1 cellular context compared by ENCODE assay signal in the genomic region with DNA sequence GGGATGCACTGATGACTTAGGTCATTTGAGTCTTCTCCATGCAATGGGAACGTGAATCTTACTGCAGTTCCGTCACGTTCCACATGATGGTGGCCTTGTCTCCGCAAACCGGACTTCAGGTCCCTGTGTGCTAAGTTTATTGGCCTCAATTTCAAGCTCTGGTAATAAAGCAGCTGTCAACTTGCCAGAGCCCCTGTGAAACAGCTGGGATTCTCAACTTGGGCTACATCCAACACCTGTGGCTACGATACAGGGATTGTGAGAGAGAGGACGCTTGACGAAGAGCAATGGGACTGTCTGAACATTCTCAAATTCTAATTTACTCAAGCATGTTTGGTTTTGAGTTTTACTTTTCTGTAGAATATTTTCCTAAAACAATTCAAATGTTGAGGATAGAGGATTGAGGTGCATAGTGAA.
TF ChIP-seq lines count a peak whose summit lies in the region.

No MANE protein-coding gene starts in this region.

TF ChIP-seq in H1, 55 proteins besides CTCF, POLR2A, EP300 and RAD21 (continued from another document):
- TF ChIP-seq JUND (IDR thresholded peaks at IDR 0.05; ENCODE audit: low read length) (0 out of 2 replicates have a peak, but pooled peaks have one; percentile 22), RXRA (IDR thresholded peaks at IDR 0.05; ENCODE audit: insufficient read depth, low read depth, low read length) (no peak), TCF12 (IDR thresholded peaks at IDR 0.05; ENCODE audit: low read depth, low read length) (0 out of 2 replicates have a peak, but pooled peaks have one; percentile 48), GTF2F1 (IDR thresholded peaks at IDR 0.05; ENCODE audit: borderline replicate concordance, low read depth, low read length) (no peak), SAP30 (IDR thresholded peaks at IDR 0.05; ENCODE audit: insufficient read depth, insufficient replicate concordance, low read length) (peak; percentile 69), TAF7 (optimal IDR thresholded peaks at IDR 0.05; ENCODE audit: borderline replicate concordance, low read depth, low read length) (no peak), SRF (IDR thresholded peaks at IDR 0.05; ENCODE audit: low read depth, low read length) (no peak), POU5F1 (IDR thresholded peaks at IDR 0.05; ENCODE audit: low read depth, low read length) (no peak), BACH1 (IDR thresholded peaks at IDR 0.05; ENCODE audit: low read length) (no peak), SP1 (IDR thresholded peaks at IDR 0.05; ENCODE audit: low read depth, low read length) (no peak), HDAC2 (IDR thresholded peaks at IDR 0.05; ENCODE audit: borderline replicate concordance in 1 of 2, low read depth in 2 of 2, low read length in 2 of 2) (no peak), CREB1 (IDR thresholded peaks at IDR 0.05) (peak; percentile 38; the same call in 1 of the 2 replicates), GABPA (IDR thresholded peaks at IDR 0.05; ENCODE audit: borderline replicate concordance, insufficient read depth, low read length) (no peak), FOSL1 (IDR thresholded peaks at IDR 0.05; ENCODE audit: insufficient read depth, low read depth, low read length) (no peak), BRCA1 (IDR thresholded peaks at IDR 0.05; ENCODE audit: low read depth, low read length) (no peak), HDAC6 (IDR thresholded peaks at IDR 0.05; ENCODE audit: low read depth, low read length) (no peak), BCL11A (IDR thresholded peaks at IDR 0.05; ENCODE audit: low read depth in 2 of 2, low read length in 2 of 2) (no peak), JUN (IDR thresholded peaks at IDR 0.05; ENCODE audit: low read depth, low read length) (no peak), RFX5 (IDR thresholded peaks at IDR 0.05; ENCODE audit: borderline replicate concordance, low read depth, low read length) (no peak), SP4 (IDR thresholded peaks at IDR 0.05; ENCODE audit: low read length) (no peak), CEBPB (IDR thresholded peaks at IDR 0.05; ENCODE audit: low read depth, low read length) (no peak), ASH2L (IDR thresholded peaks at IDR 0.05; ENCODE audit: low read length) (no peak), EZH2 (IDR thresholded peaks at IDR 0.05; ENCODE audit: low read depth, low read length, severe bottlenecking) (no peak), CHD1 (IDR thresholded peaks at IDR 0.05; ENCODE audit: low read depth, low read length) (no peak), CBX8 (IDR thresholded peaks at IDR 0.05; ENCODE audit: borderline replicate concordance, low read depth, low read length) (no peak), MAFK (IDR thresholded peaks at IDR 0.05; ENCODE audit: low read depth, low read length) (peak; percentile 41; the same call in 1 of the 2 replicates), YY1 (IDR thresholded peaks at IDR 0.05; ENCODE audit: low read depth, low read length) (peak; percentile 60; the same call in 1 of the 2 replicates), SIRT6 (IDR thresholded peaks at IDR 0.05; ENCODE audit: low read length) (no peak), CTBP2 (IDR thresholded peaks at IDR 0.05; ENCODE audit: borderline replicate concordance, insufficient read depth, insufficient read length, low read length) (no peak), RNF2 (IDR thresholded peaks at IDR 0.05; ENCODE audit: borderline replicate concordance, low read depth, low read length, missing control alignments, poor library complexity, severe bottlenecking) (no peak), TAF1 (IDR thresholded peaks at IDR 0.05; ENCODE audit: low read depth, low read length) (no peak), TEAD4 (IDR thresholded peaks at IDR 0.05; ENCODE audit: low read depth, low read length) (peak; percentile 36; the same call in 1 of the 2 replicates), SUZ12 (IDR thresholded peaks at IDR 0.05; ENCODE audit: low read length) (no peak), KDM5A (IDR thresholded peaks at IDR 0.05; ENCODE audit: low read length) (no peak), PHF8 (conservative IDR thresholded peaks at IDR 0.05; ENCODE audit: low read depth, low read length) (no peak), NANOG (IDR thresholded peaks at IDR 0.05; ENCODE audit: insufficient read depth, low read depth, low read length, poor library complexity, severe bottlenecking) (no peak), CBX5 (IDR thresholded peaks at IDR 0.05; ENCODE audit: low read depth, low read length) (no peak), SIX5 (IDR thresholded peaks at IDR 0.05; ENCODE audit: low read depth, low read length) (no peak)
- TF ChIP-seq, protein P1, sequence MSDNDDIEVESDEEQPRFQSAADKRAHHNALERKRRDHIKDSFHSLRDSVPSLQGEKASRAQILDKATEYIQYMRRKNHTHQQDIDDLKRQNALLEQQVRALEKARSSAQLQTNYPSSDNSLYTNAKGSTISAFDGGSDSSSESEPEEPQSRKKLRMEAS (IDR thresholded peaks at IDR 0.05) = no peak
- TF ChIP-seq, protein P2, sequence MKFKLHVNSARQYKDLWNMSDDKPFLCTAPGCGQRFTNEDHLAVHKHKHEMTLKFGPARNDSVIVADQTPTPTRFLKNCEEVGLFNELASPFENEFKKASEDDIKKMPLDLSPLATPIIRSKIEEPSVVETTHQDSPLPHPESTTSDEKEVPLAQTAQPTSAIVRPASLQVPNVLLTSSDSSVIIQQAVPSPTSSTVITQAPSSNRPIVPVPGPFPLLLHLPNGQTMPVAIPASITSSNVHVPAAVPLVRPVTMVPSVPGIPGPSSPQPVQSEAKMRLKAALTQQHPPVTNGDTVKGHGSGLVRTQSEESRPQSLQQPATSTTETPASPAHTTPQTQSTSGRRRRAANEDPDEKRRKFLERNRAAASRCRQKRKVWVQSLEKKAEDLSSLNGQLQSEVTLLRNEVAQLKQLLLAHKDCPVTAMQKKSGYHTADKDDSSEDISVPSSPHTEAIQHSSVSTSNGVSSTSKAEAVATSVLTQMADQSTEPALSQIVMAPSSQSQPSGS (IDR thresholded peaks at IDR 0.05; ENCODE audit: low read length) = 0 out of 2 replicates have a peak, but pooled peaks have one; percentile 33
- TF ChIP-seq, protein P3, sequence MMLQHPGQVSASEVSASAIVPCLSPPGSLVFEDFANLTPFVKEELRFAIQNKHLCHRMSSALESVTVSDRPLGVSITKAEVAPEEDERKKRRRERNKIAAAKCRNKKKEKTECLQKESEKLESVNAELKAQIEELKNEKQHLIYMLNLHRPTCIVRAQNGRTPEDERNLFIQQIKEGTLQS (IDR thresholded peaks at IDR 0.05; ENCODE audit: insufficient read depth, low read depth, low read length) = no peak
- TF ChIP-seq, protein P4, sequence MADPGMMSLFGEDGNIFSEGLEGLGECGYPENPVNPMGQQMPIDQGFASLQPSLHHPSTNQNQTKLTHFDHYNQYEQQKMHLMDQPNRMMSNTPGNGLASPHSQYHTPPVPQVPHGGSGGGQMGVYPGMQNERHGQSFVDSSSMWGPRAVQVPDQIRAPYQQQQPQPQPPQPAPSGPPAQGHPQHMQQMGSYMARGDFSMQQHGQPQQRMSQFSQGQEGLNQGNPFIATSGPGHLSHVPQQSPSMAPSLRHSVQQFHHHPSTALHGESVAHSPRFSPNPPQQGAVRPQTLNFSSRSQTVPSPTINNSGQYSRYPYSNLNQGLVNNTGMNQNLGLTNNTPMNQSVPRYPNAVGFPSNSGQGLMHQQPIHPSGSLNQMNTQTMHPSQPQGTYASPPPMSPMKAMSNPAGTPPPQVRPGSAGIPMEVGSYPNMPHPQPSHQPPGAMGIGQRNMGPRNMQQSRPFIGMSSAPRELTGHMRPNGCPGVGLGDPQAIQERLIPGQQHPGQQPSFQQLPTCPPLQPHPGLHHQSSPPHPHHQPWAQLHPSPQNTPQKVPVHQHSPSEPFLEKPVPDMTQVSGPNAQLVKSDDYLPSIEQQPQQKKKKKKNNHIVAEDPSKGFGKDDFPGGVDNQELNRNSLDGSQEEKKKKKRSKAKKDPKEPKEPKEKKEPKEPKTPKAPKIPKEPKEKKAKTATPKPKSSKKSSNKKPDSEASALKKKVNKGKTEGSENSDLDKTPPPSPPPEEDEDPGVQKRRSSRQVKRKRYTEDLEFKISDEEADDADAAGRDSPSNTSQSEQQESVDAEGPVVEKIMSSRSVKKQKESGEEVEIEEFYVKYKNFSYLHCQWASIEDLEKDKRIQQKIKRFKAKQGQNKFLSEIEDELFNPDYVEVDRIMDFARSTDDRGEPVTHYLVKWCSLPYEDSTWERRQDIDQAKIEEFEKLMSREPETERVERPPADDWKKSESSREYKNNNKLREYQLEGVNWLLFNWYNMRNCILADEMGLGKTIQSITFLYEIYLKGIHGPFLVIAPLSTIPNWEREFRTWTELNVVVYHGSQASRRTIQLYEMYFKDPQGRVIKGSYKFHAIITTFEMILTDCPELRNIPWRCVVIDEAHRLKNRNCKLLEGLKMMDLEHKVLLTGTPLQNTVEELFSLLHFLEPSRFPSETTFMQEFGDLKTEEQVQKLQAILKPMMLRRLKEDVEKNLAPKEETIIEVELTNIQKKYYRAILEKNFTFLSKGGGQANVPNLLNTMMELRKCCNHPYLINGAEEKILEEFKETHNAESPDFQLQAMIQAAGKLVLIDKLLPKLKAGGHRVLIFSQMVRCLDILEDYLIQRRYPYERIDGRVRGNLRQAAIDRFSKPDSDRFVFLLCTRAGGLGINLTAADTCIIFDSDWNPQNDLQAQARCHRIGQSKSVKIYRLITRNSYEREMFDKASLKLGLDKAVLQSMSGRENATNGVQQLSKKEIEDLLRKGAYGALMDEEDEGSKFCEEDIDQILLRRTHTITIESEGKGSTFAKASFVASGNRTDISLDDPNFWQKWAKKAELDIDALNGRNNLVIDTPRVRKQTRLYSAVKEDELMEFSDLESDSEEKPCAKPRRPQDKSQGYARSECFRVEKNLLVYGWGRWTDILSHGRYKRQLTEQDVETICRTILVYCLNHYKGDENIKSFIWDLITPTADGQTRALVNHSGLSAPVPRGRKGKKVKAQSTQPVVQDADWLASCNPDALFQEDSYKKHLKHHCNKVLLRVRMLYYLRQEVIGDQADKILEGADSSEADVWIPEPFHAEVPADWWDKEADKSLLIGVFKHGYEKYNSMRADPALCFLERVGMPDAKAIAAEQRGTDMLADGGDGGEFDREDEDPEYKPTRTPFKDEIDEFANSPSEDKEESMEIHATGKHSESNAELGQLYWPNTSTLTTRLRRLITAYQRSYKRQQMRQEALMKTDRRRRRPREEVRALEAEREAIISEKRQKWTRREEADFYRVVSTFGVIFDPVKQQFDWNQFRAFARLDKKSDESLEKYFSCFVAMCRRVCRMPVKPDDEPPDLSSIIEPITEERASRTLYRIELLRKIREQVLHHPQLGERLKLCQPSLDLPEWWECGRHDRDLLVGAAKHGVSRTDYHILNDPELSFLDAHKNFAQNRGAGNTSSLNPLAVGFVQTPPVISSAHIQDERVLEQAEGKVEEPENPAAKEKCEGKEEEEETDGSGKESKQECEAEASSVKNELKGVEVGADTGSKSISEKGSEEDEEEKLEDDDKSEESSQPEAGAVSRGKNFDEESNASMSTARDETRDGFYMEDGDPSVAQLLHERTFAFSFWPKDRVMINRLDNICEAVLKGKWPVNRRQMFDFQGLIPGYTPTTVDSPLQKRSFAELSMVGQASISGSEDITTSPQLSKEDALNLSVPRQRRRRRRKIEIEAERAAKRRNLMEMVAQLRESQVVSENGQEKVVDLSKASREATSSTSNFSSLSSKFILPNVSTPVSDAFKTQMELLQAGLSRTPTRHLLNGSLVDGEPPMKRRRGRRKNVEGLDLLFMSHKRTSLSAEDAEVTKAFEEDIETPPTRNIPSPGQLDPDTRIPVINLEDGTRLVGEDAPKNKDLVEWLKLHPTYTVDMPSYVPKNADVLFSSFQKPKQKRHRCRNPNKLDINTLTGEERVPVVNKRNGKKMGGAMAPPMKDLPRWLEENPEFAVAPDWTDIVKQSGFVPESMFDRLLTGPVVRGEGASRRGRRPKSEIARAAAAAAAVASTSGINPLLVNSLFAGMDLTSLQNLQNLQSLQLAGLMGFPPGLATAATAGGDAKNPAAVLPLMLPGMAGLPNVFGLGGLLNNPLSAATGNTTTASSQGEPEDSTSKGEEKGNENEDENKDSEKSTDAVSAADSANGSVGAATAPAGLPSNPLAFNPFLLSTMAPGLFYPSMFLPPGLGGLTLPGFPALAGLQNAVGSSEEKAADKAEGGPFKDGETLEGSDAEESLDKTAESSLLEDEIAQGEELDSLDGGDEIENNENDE (IDR thresholded peaks at IDR 0.05; ENCODE audit: insufficient replicate concordance, low read length) = no peak
